In genomic region chr21:33557447-33557846, GRCh38 we compare ENCODE assay signal across 23 cellular contexts. TPM values are rescaled to one million over a fixed set of nuclear protein-coding genes. Genes with fewer than 3 reads are reported as not detected.
DNase-seq lines count a peak whose midpoint lies in the region; ATAC-seq, FAIRE-seq and TF ChIP-seq lines count a peak whose summit lies in the region.
"Had no signal": no experiment of that assay in that cellular context is flagged by ENCODE, and none has a peak within 500 bp of the region (broad histone marks: within the 10 kb centered on the region; RNA-seq: fewer than 3 reads in every experiment).

No MANE protein-coding gene starts in this region.

- H3K4me1 ChIP-seq in SK-N-SH (ENCODE audit: control insufficient read depth in 1 of 2, insufficient read depth in 2 of 2, low read depth in 1 of 2, low read length in 1 of 2) (no peaks in the 10 kb centered on the region; a peak in 2 of 4 replicates), HepG2 (ENCODE audit: insufficient read depth, low read length) (peaks cover 11% of the 10 kb centered on the region; the same call in 1 of the 2 replicates), right lobe of liver (no peaks in the 10 kb centered on the region), GM12878 (ENCODE audit: control insufficient read depth, insufficient read depth, low read length) (no peaks in the 10 kb centered on the region), body of pancreas (peaks cover 11% of the 10 kb centered on the region)
- H3K4me1 ChIP-seq: BLaER1, Caco-2 had no signal

- H2AFZ ChIP-seq in SK-N-SH (ENCODE audit: low read depth), result no peak overlapping the region
- H2AFZ ChIP-seq in HepG2 (ENCODE audit: low read length), result no peak overlapping the region
- H2AFZ ChIP-seq in GM12878 (ENCODE audit: control insufficient read depth, low read depth, low read length), result no peak overlapping the region
- H2AFZ ChIP-seq: GM23248 had no signal

- H3K79me2 ChIP-seq in SK-N-SH (ENCODE audit: insufficient read depth) (peaks cover 97% of the 10 kb centered on the region), HepG2 (ENCODE audit: insufficient read depth, low read length) (peaks cover 72% of the 10 kb centered on the region), GM12878 (ENCODE audit: control insufficient read depth, insufficient read depth, low read length) (peaks cover 49% of the 10 kb centered on the region)

- H3K36me3 ChIP-seq in SK-N-SH (replicated peaks in 1 of 2; ENCODE audit: control insufficient read depth in 1 of 2, insufficient read depth in 2 of 2, low read length in 1 of 2), result peaks cover 92 to 94% of the 10 kb centered on the region in 2 experiments
- H3K36me3 ChIP-seq in HepG2 (replicated peaks in 1 of 2; ENCODE audit: control insufficient read depth in 1 of 2, insufficient read depth in 2 of 2, low read length in 2 of 2), result peaks cover 29 to 92% of the 10 kb centered on the region in 2 experiments
- H3K36me3 ChIP-seq in right lobe of liver, result peaks cover 17 to 90% (median 54%) of the 10 kb centered on the region in 4 donors
- H3K36me3 ChIP-seq in GM12878 (ENCODE audit: control insufficient read depth in 2 of 2, insufficient read depth in 2 of 2, low read length in 1 of 2), result peaks cover 26 to 50% of the 10 kb centered on the region in 2 experiments
- H3K36me3 ChIP-seq in body of pancreas (replicated peaks in 1 of 2; ENCODE audit: insufficient read depth in 1 of 2, low read depth in 2 of 2), result peaks cover 12 to 47% of the 10 kb centered on the region in 2 donors

- H3F3A ChIP-seq in SK-N-SH (replicated peaks; ENCODE audit: insufficient read depth), result no peaks in the 10 kb centered on the region

- BruUV-seq in HepG2 (replicated peaks; lab: Mats Ljungman, UMichigan) (no TSS peak), GM12878 (replicated peaks; lab: Mats Ljungman, UMichigan) (no TSS peak)

- 98% methylated on average over 19 of the region's 19 CpGs for WGBS in SK-N-SH (ENCODE audit: low lambda C conversion rate)
- WGBS in HepG2 (ENCODE audit: low lambda C conversion rate), result 98% methylated on average over 19 of the region's 19 CpGs
- WGBS in right lobe of liver (ENCODE audit: insufficient coverage, low coverage, low lambda C conversion rate, missing lambda C conversion rate), result 96% methylated on average over 17 of the region's 19 CpGs
- WGBS in GM12878 (ENCODE audit: insufficient coverage, insufficient replicate concordance, low lambda C conversion rate, missing lambda C conversion rate), result 98% methylated on average over 19 of the region's 19 CpGs
- WGBS in body of pancreas, 2 donors, result 97 to 99% methylated on average over 19 of the region's 19 CpGs

- H3K27me3 ChIP-seq in SK-N-SH (ENCODE audit: insufficient read depth), result no peaks in the 10 kb centered on the region
- no peaks in the 10 kb centered on the region for H3K27me3 ChIP-seq in HepG2 (ENCODE audit: control insufficient read depth in 1 of 2, insufficient read depth in 2 of 2, low read length in 2 of 2)
- no peaks in the 10 kb centered on the region for H3K27me3 ChIP-seq in right lobe of liver
- no peaks in the 10 kb centered on the region for H3K27me3 ChIP-seq in GM12878 (replicated peaks in 1 of 2; ENCODE audit: control insufficient read depth in 2 of 2, insufficient read depth in 2 of 2, low read length in 1 of 2)
- no peaks in the 10 kb centered on the region for H3K27me3 ChIP-seq in body of pancreas
- H3K27me3 ChIP-seq: BLaER1 had no signal

- in situ Hi-C loops in HepG2 (cut with HindIII; ENCODE audit: extremely low pct_ligation_motif_present, low pct_unique_long_range_greater_than_20kb), result no loop called here
- in situ Hi-C loops in GM12878 (cut with MboI), result no loop called here

- H3K9ac ChIP-seq in SK-N-SH (no peak overlapping the region), HepG2 (ENCODE audit: insufficient read depth, low read depth, low read length) (no peak overlapping the region), GM12878 (ENCODE audit: control insufficient read depth, insufficient read depth, low read length) (no peak overlapping the region)
- H3K9ac ChIP-seq: BLaER1, GM23248 had no signal

- FAIRE-seq in HepG2 (lab: Jason Lieb, UNC), result no peak
- no peak for FAIRE-seq in GM12878 (lab: Jason Lieb, UNC)
- FAIRE-seq: A204.1, G401.6, GM12892, H1 had no signal

- TF ChIP-seq RAD21 in SK-N-SH (IDR thresholded peaks at IDR 0.05; ENCODE audit: low read length) (no peak), HepG2 (CRISPR knock-in tag; IDR thresholded peaks at IDR 0.05) (no peak), GM12878 (IDR thresholded peaks at IDR 0.05; ENCODE audit: insufficient read depth, low read depth, low read length) (no peak)

- peaks cover 92% of the 10 kb centered on the region for H4K20me1 ChIP-seq in SK-N-SH (ENCODE audit: insufficient read depth)
- H4K20me1 ChIP-seq in HepG2 (ENCODE audit: insufficient read depth, low read length), result peaks cover 43% of the 10 kb centered on the region
- no peaks in the 10 kb centered on the region for H4K20me1 ChIP-seq in GM12878 (ENCODE audit: control insufficient read depth, insufficient read depth)

- SMC1A ChIA-PET in GM12878 (lab: Charles Lee; ENCODE audit: uncharacterized antibody, unreplicated experiment), result interaction anchor here (0.6 to 5.6 kb wide), 7 partner anchors 13 to 54 kb away, joined by 3 to 23 read pairs (median 3); no protein-coding TSS in a partner anchor

- DNase-seq in SK-N-SH (no peak), HepG2 (ENCODE audit: low spot score) (no peak), right lobe of liver (no peak), GM12878 (ENCODE audit: low read depth, low spot score) (no peak), putamen (ENCODE audit: low spot score) (peak; percentile 14), body of pancreas (no peak)
- DNase-seq: Caco-2; CD4-positive, CD25-positive, alpha-beta regulatory T cell; CD8-positive, alpha-beta T cell; DMS153; DND-41; GM23248; H7; HCEC 1CT had no signal

- intact Hi-C loops in HepG2 (cut with micrococcal nuclease; ENCODE audit: unreplicated experiment) (no loop called here), right lobe of liver (cut with DNase I) (no loop called here), GM12878 (cut with micrococcal nuclease; ENCODE audit: unreplicated experiment) (no loop called here), body of pancreas (cut with DNase I) (no loop called here)

- H3K27ac ChIP-seq in SK-N-SH (ENCODE audit: low read depth in 2 of 2, low read length in 1 of 2) (no peak overlapping the region), HepG2 (ENCODE audit: extremely low read length, insufficient read depth, low read length) (no peak overlapping the region), right lobe of liver (no peak overlapping the region), GM12878 (ENCODE audit: control insufficient read depth, insufficient read depth) (no peak overlapping the region), body of pancreas (no peak overlapping the region)
- H3K27ac ChIP-seq: 22Rv1, BLaER1, C4-2B, GM23248 had no signal

- H3K9me2 ChIP-seq in SK-N-SH, result no peaks in the 10 kb centered on the region

- H3K4me3 ChIP-seq in SK-N-SH (ENCODE audit: low read depth in 2 of 2, low read length in 1 of 2) (no peak overlapping the region), HepG2 (replicated peaks in 1 of 3; ENCODE audit: insufficient read depth in 1 of 3, low read depth in 2 of 3, low read length in 3 of 3) (no peak overlapping the region), right lobe of liver (no peak overlapping the region), GM12878 (no peak overlapping the region), body of pancreas (no peak overlapping the region)
- H3K4me3 ChIP-seq: BLaER1, GM23248 had no signal

- no peak for TF ChIP-seq POLR2A in HepG2 (IDR thresholded peaks at IDR 0.05; ENCODE audit: insufficient read depth in 1 of 2, low read depth in 2 of 2, low read length in 2 of 2)
- no peak for TF ChIP-seq POLR2A in right lobe of liver (IDR thresholded peaks at IDR 0.05)
- no peak for TF ChIP-seq POLR2A in GM12878 (IDR thresholded peaks at IDR 0.05; ENCODE audit: low read depth, low read length)
- TF ChIP-seq POLR2A in body of pancreas (IDR thresholded peaks at IDR 0.05), result no peak

- RAD21 ChIA-PET in GM12878 (lab: Charles Lee; ENCODE audit: unreplicated experiment), result interaction anchor here (1.1 kb wide), 1 partner anchor 48 kb away, joined by 4 read pairs; no protein-coding TSS in a partner anchor

- H3K9me3 ChIP-seq in SK-N-SH (no peaks in the 10 kb centered on the region), HepG2 (ENCODE audit: low read length) (no peaks in the 10 kb centered on the region), right lobe of liver (no peaks in the 10 kb centered on the region), GM12878 (replicated peaks; ENCODE audit: control insufficient read depth, insufficient read depth, low read length) (peaks cover 5% of the 10 kb centered on the region; the same call in 2 of the 3 replicates), body of pancreas (no peaks in the 10 kb centered on the region)
- H3K9me3 ChIP-seq: BLaER1, Caco-2 had no signal

- no peak for TF ChIP-seq CTCF in SK-N-SH (IDR thresholded peaks at IDR 0.05)
- no peak for TF ChIP-seq CTCF in HepG2 (CRISPR knock-in tag; IDR thresholded peaks at IDR 0.05)
- no peak for TF ChIP-seq CTCF in right lobe of liver (IDR thresholded peaks at IDR 0.05)
- no peak for TF ChIP-seq CTCF in GM12878 (IDR thresholded peaks at IDR 0.05 in 2 of 3, conservative IDR thresholded peaks at IDR 0.05 in 1 of 3; ENCODE audit: control insufficient read depth in 2 of 3, extremely low read depth in 1 of 3, insufficient read depth in 1 of 3, low read depth in 3 of 3, low read length in 3 of 3)
- TF ChIP-seq CTCF in body of pancreas (IDR thresholded peaks at IDR 0.05), result no peak

- no peak for ATAC-seq in SK-N-SH treated with all-trans-retinoic acid at 6 μM for 48 hours
- no peak for ATAC-seq in HepG2
- ATAC-seq in right lobe of liver, result no peak
- no peak for ATAC-seq in GM12878
- no peak for ATAC-seq in body of pancreas
- ATAC-seq in HG02870 (IDR thresholded peaks at IDR 0.05; ENCODE audit: unreplicated experiment), result no peak
- ATAC-seq: CD8-positive, alpha-beta T cell had no signal

- no peak for TF ChIP-seq EP300 in SK-N-SH (IDR thresholded peaks at IDR 0.05; ENCODE audit: borderline replicate concordance in 1 of 2, low read depth in 1 of 2, low read length in 1 of 2)
- no peak for TF ChIP-seq EP300 in HepG2 (IDR thresholded peaks at IDR 0.05; ENCODE audit: low read depth in 2 of 2, low read length in 2 of 2)
- no peak for TF ChIP-seq EP300 in HepG2 (CRISPR knock-in tag; IDR thresholded peaks at IDR 0.05; ENCODE audit: borderline replicate concordance)
- TF ChIP-seq EP300 in GM12878 (IDR thresholded peaks at IDR 0.05; ENCODE audit: borderline replicate concordance in 1 of 2, control insufficient read depth in 1 of 2, low read depth in 2 of 2, low read length in 2 of 2), result no peak

- H3K4me2 ChIP-seq in SK-N-SH, result no peak overlapping the region
- H3K4me2 ChIP-seq in HepG2 (ENCODE audit: low read depth, low read length), result no peak overlapping the region
- no peak overlapping the region for H3K4me2 ChIP-seq in GM12878 (ENCODE audit: control insufficient read depth, insufficient read depth)
- H3K4me2 ChIP-seq: BLaER1 had no signal

- POLR2A ChIA-PET in SK-N-SH (lab: Yijun Ruan, JAX) (interaction anchor here (0.7 kb wide), 1 partner anchor 17 kb away, joined by 3 read pairs; no protein-coding TSS in a partner anchor), HepG2 (lab: Yijun Ruan, JAX) (interaction anchor here (1.0 kb wide), 1 partner anchor 14 kb away, joined by 4 read pairs; the partner anchor contains the start of gene SON), GM12878 (lab: Charles Lee) (interaction anchor here (0.6 to 1.3 kb wide), 3 partner anchors 8 to 84 kb away, joined by 3 to 5 read pairs (median 5); partner anchors contain the start of gene CRYZL1)

- CTCF ChIA-PET in SK-N-SH (lab: Yijun Ruan, JAX) (interaction anchor here (1.0 to 2.4 kb wide), 3 partner anchors 10 to 49 kb away, joined by 3 to 9 read pairs (median 3); no protein-coding TSS in a partner anchor), HepG2 (lab: Yijun Ruan, JAX; ENCODE audit: low intra/inter-chr PET ratio, low total read pairs) (no interaction called here), GM12878 (lab: Yijun Ruan, JAX) (interaction anchor here (0.5 to 2.7 kb wide), 8 partner anchors 15 to 545 kb away, joined by 3 to 10 read pairs (median 3); no protein-coding TSS in a partner anchor)

RNA-seq across cellular contexts. Expression of gene SON, which starts 14.6 kb away (rescaled TPM):
- polyA plus RNA-seq in SK-N-SH (2012; rRNA removed), result 45.9 and 57.4 TPM in 2 replicates
- 40.1 and 44.0 TPM in 2 replicates for polyA plus RNA-seq in SK-N-SH (2012; cell fraction: cytosol; rRNA removed)
- polyA plus RNA-seq in SK-N-SH (2012; cell fraction: nucleus; rRNA removed), result 122 and 250 TPM in 2 replicates
- total RNA-seq in HepG2 (2016; rRNA removed; fragmentation: Illumina TruSeq; extraction: Trizol), result 78.3 and 291 TPM in 2 replicates
- total RNA-seq in HepG2 (2016; cell fraction: cytosol; rRNA removed; fragmentation: Illumina TruSeq; extraction: Trizol; ENCODE audit: low read depth), result 8.5 and 9.3 TPM in 2 replicates
- total RNA-seq in HepG2 (2016; cell fraction: insoluble cytoplasmic fraction; rRNA removed; fragmentation: Illumina TruSeq; extraction: Trizol), result 71.9 and 282 TPM in 2 replicates
- total RNA-seq in HepG2 (2016; cell fraction: membrane; rRNA removed; fragmentation: Illumina TruSeq; extraction: Trizol), result 38.8 and 42.6 TPM in 2 replicates
- total RNA-seq in HepG2 (2016; cell fraction: nucleus; rRNA removed; fragmentation: Illumina TruSeq; extraction: Trizol), result 173 and 188 TPM in 2 replicates
- polyA plus RNA-seq in HepG2 (2011; rRNA removed), result 60.8 and 61.3 TPM in 2 replicates
- polyA plus RNA-seq in HepG2 (2011; cell fraction: cytosol; rRNA removed), result 27.3 and 38.0 TPM in 2 replicates
- 184 and 204 TPM in 2 replicates for polyA plus RNA-seq in HepG2 (2011; cell fraction: nucleus; rRNA removed)
- polyA plus RNA-seq in HepG2 (2012), result 121 and 128 TPM in 2 replicates
- 4.6 and 5.8 TPM in 2 replicates for polyA plus RNA-seq in HepG2 (2016; cell fraction: cytosol; fragmentation: Illumina TruSeq; extraction: Trizol; ENCODE audit: low read depth)
- 116 and 145 TPM in 2 replicates for polyA plus RNA-seq in HepG2 (2016; cell fraction: insoluble cytoplasmic fraction; fragmentation: Illumina TruSeq; extraction: Trizol; ENCODE audit: low read depth)
- 16.5 and 18.3 TPM in 2 replicates for polyA plus RNA-seq in HepG2 (2016; cell fraction: membrane; fragmentation: Illumina TruSeq; extraction: Trizol; ENCODE audit: low read depth)
- polyA plus RNA-seq in HepG2 (2016; cell fraction: nucleus; fragmentation: Illumina TruSeq; extraction: Trizol; ENCODE audit: insufficient read depth, low read depth), result 242 and 248 TPM in 2 replicates
- 192 and 202 TPM in 2 replicates for polyA minus RNA-seq in HepG2 (2011; rRNA and poly(A)+ RNA removed; ENCODE audit: low replicate concordance)
- 80.6 and 107 TPM in 2 replicates for polyA minus RNA-seq in HepG2 (2011; cell fraction: cytosol; rRNA and poly(A)+ RNA removed)
- 280 and 289 TPM in 2 replicates for polyA minus RNA-seq in HepG2 (2011; cell fraction: nucleus; rRNA and poly(A)+ RNA removed)
- total RNA-seq in right lobe of liver, result 100 to 1,000 TPM in 4 of 6 experiments, 10 to 100 TPM in 2; 86.7 to 212 (median 113) TPM
- 294 and 296 TPM in 2 replicates for total RNA-seq in GM12878 (2013; cell fraction: nucleolus; rRNA removed)
- total RNA-seq in GM12878 (2014; rRNA removed), result 130 and 146 TPM in 2 replicates
- total RNA-seq in GM12878 (2014; rRNA removed; fragmentation: Illumina TruSeq; extraction: Trizol), result 122 and 133 TPM in 2 replicates
- total RNA-seq in GM12878 (2021), result 250 and 270 TPM in 2 replicates
- 119 TPM for polyA plus RNA-seq in GM12878 (2011; ENCODE audit: low read depth)
- 94.8 and 95.7 TPM in 2 replicates for polyA plus RNA-seq in GM12878 (2011; rRNA removed)
- polyA plus RNA-seq in GM12878 (2011; cell fraction: cytosol; rRNA removed), result 79.8 and 109 TPM in 2 replicates
- 266 and 369 TPM in 2 replicates for polyA plus RNA-seq in GM12878 (2011; cell fraction: nucleus; rRNA removed)
- polyA plus RNA-seq in GM12878 (2012), result 145 and 206 TPM in 2 replicates
- polyA plus RNA-seq in GM12878 (2014; fragmentation: Illumina TruSeq; extraction: Trizol), result 232 and 307 TPM in 2 replicates
- polyA plus RNA-seq in GM12878 (2014; fragmentation: Nextera tagmentation; extraction: Ambion mirVana), result 100 to 1,000 TPM; 418 to 788 TPM
- 113 and 131 TPM in 2 replicates for polyA plus RNA-seq in GM12878 (2014; rRNA removed)
- 100 to 1,000 TPM; 462 to 491 TPM for polyA plus RNA-seq in GM12878 (2016; fragmentation: Nextera tagmentation; extraction: Ambion mirVana)
- 196 and 218 TPM in 2 replicates for polyA minus RNA-seq in GM12878 (2011; rRNA and poly(A)+ RNA removed)
- 76.0 and 102 TPM in 2 replicates for polyA minus RNA-seq in GM12878 (2011; cell fraction: cytosol; rRNA and poly(A)+ RNA removed)
- 107 and 132 TPM in 2 replicates for polyA minus RNA-seq in GM12878 (2011; cell fraction: nucleus; rRNA and poly(A)+ RNA removed)
- 100 to 1,000 TPM; 118 to 235 TPM for total RNA-seq in body of pancreas

RNA-seq across cellular contexts. Expression of gene GART, which starts 15.5 kb away (rescaled TPM):
- 17.3 and 26.8 TPM in 2 replicates for polyA plus RNA-seq in SK-N-SH (2012; rRNA removed)
- polyA plus RNA-seq in SK-N-SH (2012; cell fraction: cytosol; rRNA removed), result 24.9 and 25.0 TPM in 2 replicates
- 29.6 and 53.5 TPM in 2 replicates for polyA plus RNA-seq in SK-N-SH (2012; cell fraction: nucleus; rRNA removed)
- 109 and 151 TPM in 2 replicates for total RNA-seq in HepG2 (2016; rRNA removed; fragmentation: Illumina TruSeq; extraction: Trizol)
- total RNA-seq in HepG2 (2016; cell fraction: cytosol; rRNA removed; fragmentation: Illumina TruSeq; extraction: Trizol; ENCODE audit: low read depth), result 31.1 and 36.8 TPM in 2 replicates
- total RNA-seq in HepG2 (2016; cell fraction: insoluble cytoplasmic fraction; rRNA removed; fragmentation: Illumina TruSeq; extraction: Trizol), result 113 and 146 TPM in 2 replicates
- total RNA-seq in HepG2 (2016; cell fraction: membrane; rRNA removed; fragmentation: Illumina TruSeq; extraction: Trizol), result 32.8 and 39.5 TPM in 2 replicates
- 90.9 and 99.5 TPM in 2 replicates for total RNA-seq in HepG2 (2016; cell fraction: nucleus; rRNA removed; fragmentation: Illumina TruSeq; extraction: Trizol)
- 17.7 and 17.9 TPM in 2 replicates for polyA plus RNA-seq in HepG2 (2011; rRNA removed)
- polyA plus RNA-seq in HepG2 (2011; cell fraction: cytosol; rRNA removed), result 9.6 and 13.2 TPM in 2 replicates
- polyA plus RNA-seq in HepG2 (2011; cell fraction: nucleus; rRNA removed), result 19.9 and 27.1 TPM in 2 replicates
- 50.5 and 59.0 TPM in 2 replicates for polyA plus RNA-seq in HepG2 (2012)
- 4.4 and 5.6 TPM in 2 replicates for polyA plus RNA-seq in HepG2 (2016; cell fraction: cytosol; fragmentation: Illumina TruSeq; extraction: Trizol; ENCODE audit: low read depth)
- polyA plus RNA-seq in HepG2 (2016; cell fraction: insoluble cytoplasmic fraction; fragmentation: Illumina TruSeq; extraction: Trizol; ENCODE audit: low read depth), result 99.4 and 99.8 TPM in 2 replicates
- 8.6 and 10.6 TPM in 2 replicates for polyA plus RNA-seq in HepG2 (2016; cell fraction: membrane; fragmentation: Illumina TruSeq; extraction: Trizol; ENCODE audit: low read depth)
- polyA plus RNA-seq in HepG2 (2016; cell fraction: nucleus; fragmentation: Illumina TruSeq; extraction: Trizol; ENCODE audit: insufficient read depth, low read depth), result 70.2 and 73.8 TPM in 2 replicates
- 15.8 and 35.7 TPM in 2 replicates for polyA minus RNA-seq in HepG2 (2011; rRNA and poly(A)+ RNA removed; ENCODE audit: low replicate concordance)
- polyA minus RNA-seq in HepG2 (2011; cell fraction: cytosol; rRNA and poly(A)+ RNA removed), result 21.5 and 23.0 TPM in 2 replicates
- polyA minus RNA-seq in HepG2 (2011; cell fraction: nucleus; rRNA and poly(A)+ RNA removed), result 73.8 and 95.2 TPM in 2 replicates
- 10 to 100 TPM; 23.0 to 93.5 (median 39.3) TPM for total RNA-seq in right lobe of liver
- total RNA-seq in GM12878 (2013; cell fraction: nucleolus; rRNA removed), result 305 and 315 TPM in 2 replicates
- total RNA-seq in GM12878 (2014; rRNA removed), result 96.6 and 104 TPM in 2 replicates
- 115 and 116 TPM in 2 replicates for total RNA-seq in GM12878 (2014; rRNA removed; fragmentation: Illumina TruSeq; extraction: Trizol)
- 142 and 145 TPM in 2 replicates for total RNA-seq in GM12878 (2021)
- polyA plus RNA-seq in GM12878 (2011; ENCODE audit: low read depth), result 39.3 TPM
- polyA plus RNA-seq in GM12878 (2011; rRNA removed), result 44.7 and 52.5 TPM in 2 replicates
- 29.1 and 34.3 TPM in 2 replicates for polyA plus RNA-seq in GM12878 (2011; cell fraction: cytosol; rRNA removed)
- polyA plus RNA-seq in GM12878 (2011; cell fraction: nucleus; rRNA removed), result 54.0 and 74.7 TPM in 2 replicates
- polyA plus RNA-seq in GM12878 (2012), result 39.5 and 49.2 TPM in 2 replicates
- polyA plus RNA-seq in GM12878 (2014; fragmentation: Illumina TruSeq; extraction: Trizol), result 150 and 157 TPM in 2 replicates
- polyA plus RNA-seq in GM12878 (2014; fragmentation: Nextera tagmentation; extraction: Ambion mirVana), result 10 to 100 TPM; 74.8 to 80.3 TPM
- polyA plus RNA-seq in GM12878 (2014; rRNA removed), result 64.0 and 68.3 TPM in 2 replicates
- 100 to 1,000 TPM; 177 to 178 TPM for polyA plus RNA-seq in GM12878 (2016; fragmentation: Nextera tagmentation; extraction: Ambion mirVana)
- 35.4 and 42.8 TPM in 2 replicates for polyA minus RNA-seq in GM12878 (2011; rRNA and poly(A)+ RNA removed)
- polyA minus RNA-seq in GM12878 (2011; cell fraction: cytosol; rRNA and poly(A)+ RNA removed), result 21.5 and 28.3 TPM in 2 replicates
- polyA minus RNA-seq in GM12878 (2011; cell fraction: nucleus; rRNA and poly(A)+ RNA removed), result 31.3 and 44.2 TPM in 2 replicates
- total RNA-seq in body of pancreas, result 10 to 100 TPM; 36.3 to 62.0 TPM

RNA-seq across cellular contexts. Expression of gene DONSON, which starts 31.0 kb away (rescaled TPM):
- 17.3 and 20.6 TPM in 2 replicates for polyA plus RNA-seq in SK-N-SH (2012; rRNA removed)
- polyA plus RNA-seq in SK-N-SH (2012; cell fraction: cytosol; rRNA removed), result 16.5 and 19.2 TPM in 2 replicates
- polyA plus RNA-seq in SK-N-SH (2012; cell fraction: nucleus; rRNA removed), result 41.8 and 54.5 TPM in 2 replicates
- 60.8 and 63.6 TPM in 2 replicates for total RNA-seq in HepG2 (2016; rRNA removed; fragmentation: Illumina TruSeq; extraction: Trizol)
- 19.3 and 25.7 TPM in 2 replicates for total RNA-seq in HepG2 (2016; cell fraction: cytosol; rRNA removed; fragmentation: Illumina TruSeq; extraction: Trizol; ENCODE audit: low read depth)
- 63.7 and 64.8 TPM in 2 replicates for total RNA-seq in HepG2 (2016; cell fraction: insoluble cytoplasmic fraction; rRNA removed; fragmentation: Illumina TruSeq; extraction: Trizol)
- 39.0 and 44.1 TPM in 2 replicates for total RNA-seq in HepG2 (2016; cell fraction: membrane; rRNA removed; fragmentation: Illumina TruSeq; extraction: Trizol)
- 49.7 and 57.4 TPM in 2 replicates for total RNA-seq in HepG2 (2016; cell fraction: nucleus; rRNA removed; fragmentation: Illumina TruSeq; extraction: Trizol)
- polyA plus RNA-seq in HepG2 (2011; rRNA removed), result 23.8 and 35.4 TPM in 2 replicates
- polyA plus RNA-seq in HepG2 (2011; cell fraction: cytosol; rRNA removed), result 14.5 and 16.8 TPM in 2 replicates
- 32.1 and 34.6 TPM in 2 replicates for polyA plus RNA-seq in HepG2 (2011; cell fraction: nucleus; rRNA removed)
- polyA plus RNA-seq in HepG2 (2012), result 27.0 and 35.7 TPM in 2 replicates
- 14.8 and 16.8 TPM in 2 replicates for polyA plus RNA-seq in HepG2 (2016; cell fraction: cytosol; fragmentation: Illumina TruSeq; extraction: Trizol; ENCODE audit: low read depth)
- 70.4 and 76.8 TPM in 2 replicates for polyA plus RNA-seq in HepG2 (2016; cell fraction: insoluble cytoplasmic fraction; fragmentation: Illumina TruSeq; extraction: Trizol; ENCODE audit: low read depth)
- polyA plus RNA-seq in HepG2 (2016; cell fraction: membrane; fragmentation: Illumina TruSeq; extraction: Trizol; ENCODE audit: low read depth), result 27.4 and 32.3 TPM in 2 replicates
- 91.6 and 102 TPM in 2 replicates for polyA plus RNA-seq in HepG2 (2016; cell fraction: nucleus; fragmentation: Illumina TruSeq; extraction: Trizol; ENCODE audit: insufficient read depth, low read depth)
- polyA minus RNA-seq in HepG2 (2011; rRNA and poly(A)+ RNA removed; ENCODE audit: low replicate concordance), result 21.0 and 36.0 TPM in 2 replicates
- polyA minus RNA-seq in HepG2 (2011; cell fraction: cytosol; rRNA and poly(A)+ RNA removed), result 14.6 and 17.7 TPM in 2 replicates
- 23.7 and 27.5 TPM in 2 replicates for polyA minus RNA-seq in HepG2 (2011; cell fraction: nucleus; rRNA and poly(A)+ RNA removed)
- total RNA-seq in right lobe of liver, result 10 to 100 TPM in 2 of 6 experiments, 1 to 10 TPM in 4; 6.0 to 13.7 (median 8.4) TPM
- 25.2 and 30.0 TPM in 2 replicates for total RNA-seq in GM12878 (2013; cell fraction: nucleolus; rRNA removed)
- 28.1 and 29.1 TPM in 2 replicates for total RNA-seq in GM12878 (2014; rRNA removed)
- total RNA-seq in GM12878 (2014; rRNA removed; fragmentation: Illumina TruSeq; extraction: Trizol), result 36.3 and 39.1 TPM in 2 replicates
- total RNA-seq in GM12878 (2021), result 21.6 and 23.4 TPM in 2 replicates
- polyA plus RNA-seq in GM12878 (2011; ENCODE audit: low read depth), result 17.2 TPM
- polyA plus RNA-seq in GM12878 (2011; rRNA removed), result 51.2 and 72.5 TPM in 2 replicates
- 24.8 and 27.8 TPM in 2 replicates for polyA plus RNA-seq in GM12878 (2011; cell fraction: cytosol; rRNA removed)
- 37.1 and 44.0 TPM in 2 replicates for polyA plus RNA-seq in GM12878 (2011; cell fraction: nucleus; rRNA removed)
- polyA plus RNA-seq in GM12878 (2012), result 27.8 and 39.7 TPM in 2 replicates
- polyA plus RNA-seq in GM12878 (2014; fragmentation: Illumina TruSeq; extraction: Trizol), result 40.5 and 51.2 TPM in 2 replicates
- polyA plus RNA-seq in GM12878 (2014; fragmentation: Nextera tagmentation; extraction: Ambion mirVana), result 10 to 100 TPM; 13.6 to 25.8 TPM
- polyA plus RNA-seq in GM12878 (2014; rRNA removed), result 23.7 and 26.7 TPM in 2 replicates
- polyA plus RNA-seq in GM12878 (2016; fragmentation: Nextera tagmentation; extraction: Ambion mirVana), result 10 to 100 TPM; 47.3 to 49.3 TPM
- 32.1 and 37.0 TPM in 2 replicates for polyA minus RNA-seq in GM12878 (2011; rRNA and poly(A)+ RNA removed)
- polyA minus RNA-seq in GM12878 (2011; cell fraction: cytosol; rRNA and poly(A)+ RNA removed), result 11.6 and 16.0 TPM in 2 replicates
- polyA minus RNA-seq in GM12878 (2011; cell fraction: nucleus; rRNA and poly(A)+ RNA removed), result 12.9 and 14.5 TPM in 2 replicates
- 1 to 10 TPM; 5.6 to 6.5 TPM for total RNA-seq in body of pancreas
